In genomic region chr10:113151178-113151577, GRCh38 we compare ENCODE assay signal across 16 cellular contexts.
DNase-seq lines count a peak whose midpoint lies in the region; TF ChIP-seq lines count a peak whose summit lies in the region.
"Had no signal": no experiment of that assay in that cellular context is flagged by ENCODE, and none has a peak within 500 bp of the region (broad histone marks: within the 10 kb centered on the region; RNA-seq: fewer than 3 reads in every experiment).

No MANE protein-coding gene starts in this region.

- in situ Hi-C loops in SK-MEL-5 (cut with HindIII; ENCODE audit: low pct_unique_long_range_greater_than_20kb, low sequenced_read_pairs): no loop called here

- no peak for TF ChIP-seq CTCF in fibroblast of villous mesenchyme (IDR thresholded peaks at IDR 0.05; ENCODE audit: insufficient read depth, low read depth, low read length)

- H3K4me3 ChIP-seq in fibroblast of villous mesenchyme (ENCODE audit: low read depth, low read length): no peak overlapping the region
- H3K4me3 ChIP-seq: coronary artery, heart right ventricle had no signal

- peak in 8 of 14 donors; percentile 5 to 56 (median 36) for DNase-seq in C1 segment of cervical spinal cord (lab: John Stamatoyannopoulos, UW)
- peak; percentile 71 for DNase-seq in SK-MEL-5 (ENCODE audit: low read depth, low spot score)
- DNase-seq in fibroblast of villous mesenchyme (ENCODE audit: low read depth): peak; percentile 21
- DNase-seq in midbrain (lab: John Stamatoyannopoulos, UW): peak; percentile 78
- DNase-seq in NCI-H1694 treated with DMSO at 0.1 percent for 48 hours (lab: John Stamatoyannopoulos, UW): no peak
- no peak for DNase-seq in DMS79 treated with DMSO at 0.1 percent for 48 hours (lab: John Stamatoyannopoulos, UW)
- DNase-seq in stimulated activated CD4-positive, alpha-beta T cell treated with anti-CD3 and anti-CD28 coated beads, Interleukin-2, amount 100 ng/mL, for 24 hours: no peak
- no peak for DNase-seq in NCI-H146 (lab: John Stamatoyannopoulos, UW)
- DNase-seq: activated effector memory CD4-positive, alpha-beta T cell treated with anti-CD3 and anti-CD28 coated beads, Interleukin-2, amount 50 U/mL, for 16 hours; COR-L47; heart right ventricle; NCI-H1092 treated with DMSO at 0.1 percent for 48 hours; stimulated activated CD4-positive, alpha-beta T cell treated with anti-CD3 and anti-CD28 coated beads, Interleukin-12 subunit alpha, Interleukin-12 subunit beta, amount 100 ng/mL, for 4 hours; stimulated activated naive CD8-positive, alpha-beta T cell treated with anti-CD3 and anti-CD28 coated beads, Interleukin-15, Interleukin-2, amounts not matched to agents 100 U/mL and 50 U/mL, for 24 hours; T-helper 17 cell had no signal

Comparison
In these comparisons a context has a peak if more than half of its experiments do, and no peak if none do; other contexts are left out.
1. DNase-seq: peak in C1 segment of cervical spinal cord (8 of 14), SK-MEL-5 (single experiment), fibroblast of villous mesenchyme (single experiment) and midbrain (single experiment); none in NCI-H1694 treated with DMSO at 0.1 percent for 48 hours (single experiment), DMS79 treated with DMSO at 0.1 percent for 48 hours (single experiment), stimulated activated CD4-positive, alpha-beta T cell treated with anti-CD3 and anti-CD28 coated beads, Interleukin-2, amount 100 ng/mL, for 24 hours (0 of 2) and NCI-H146 (single experiment).